Comparison of ENCODE assay signal across 8 cellular contexts in the genomic region with DNA sequence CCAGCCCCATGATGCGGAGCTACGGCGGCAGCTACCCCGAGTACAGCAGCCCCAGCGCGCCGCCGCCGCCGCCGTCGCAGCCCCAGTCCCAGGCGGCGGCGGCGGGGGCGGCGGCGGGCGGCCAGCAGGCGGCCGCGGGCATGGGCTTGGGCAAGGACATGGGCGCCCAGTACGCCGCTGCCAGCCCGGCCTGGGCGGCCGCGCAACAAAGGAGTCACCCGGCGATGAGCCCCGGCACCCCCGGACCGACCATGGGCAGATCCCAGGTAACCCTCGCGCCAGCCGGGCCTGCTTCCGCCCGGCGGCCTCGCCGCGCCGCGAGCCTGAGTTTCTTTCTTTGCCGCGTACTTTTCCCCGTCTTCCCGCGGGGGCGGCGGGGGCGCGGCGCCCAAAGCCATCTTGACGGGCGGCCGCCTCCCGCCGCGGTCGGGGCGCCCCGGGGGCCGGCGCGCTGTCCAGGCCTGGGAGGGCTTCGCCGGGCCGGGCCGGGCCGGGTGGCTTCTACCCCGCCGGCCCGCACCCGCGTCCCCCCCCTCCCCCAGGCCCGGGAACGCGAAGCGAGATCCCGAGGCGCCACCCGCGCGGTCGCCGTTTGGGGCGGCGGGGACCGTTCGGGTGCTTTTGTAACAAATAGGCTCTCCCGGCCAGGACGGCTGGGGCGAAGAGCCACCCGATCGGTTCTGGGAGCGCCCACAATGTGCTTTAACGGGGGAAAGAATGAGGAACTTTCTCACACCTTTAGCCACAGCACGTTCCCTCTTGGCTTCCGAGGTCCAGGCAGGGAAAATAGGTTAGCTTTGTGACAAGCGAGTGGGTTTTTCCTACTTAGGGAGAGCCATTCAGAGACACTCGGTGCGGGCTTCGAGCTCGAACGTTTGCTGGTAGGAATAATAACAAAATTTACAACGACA. TPM values are rescaled to one million over a fixed set of nuclear protein-coding genes. Genes with fewer than 3 reads are reported as not detected.
DNase-seq lines count a peak whose midpoint lies in the region; ATAC-seq, FAIRE-seq and TF ChIP-seq lines count a peak whose summit lies in the region.

No MANE protein-coding gene starts in this region.

- H3K27ac ChIP-seq in KMS-11 (peak overlapping the region; percentile 90), right lobe of liver (peak overlapping the region; percentile 90 to 98 (median 92))

- intact Hi-C loops in activated B cell treated with CpG ODN at 0.5 μM for 24 hours (cut with micrococcal nuclease) (loop anchor here (1.0 to 10.0 kb wide), 10 partner anchors 12 to 1465 kb away; partner anchors contain the start of gene TFB1M), right lobe of liver (cut with DNase I) (loop anchor here (5.0 to 10.0 kb wide), 3 partner anchors 85 to 215 kb away; no protein-coding TSS in a partner anchor)

- ATAC-seq in activated B cell treated with CpG ODN at 0.5 μM for 24 hours (ENCODE audit: low read depth) (peak; percentile 9), right lobe of liver (peak; percentile 27 to 40 (median 32)), GM18873 (IDR thresholded peaks at IDR 0.05; ENCODE audit: low FRiP score, unreplicated experiment) (no peak)

- TF ChIP-seq POLR2A in GM12892 (IDR thresholded peaks at IDR 0.05; ENCODE audit: low read depth, low read length) = no peak
- no peak for TF ChIP-seq POLR2A in right lobe of liver (IDR thresholded peaks at IDR 0.05)

- POLR2A ChIA-PET in activated B cell treated with CpG ODN at 0.5 μM for 24 hours (lab: Charles Lee) = interaction anchor here (0.7 to 5.8 kb wide), 21 partner anchors 9 to 384 kb away, joined by 3 to 155 read pairs (median 7); no protein-coding TSS in a partner anchor

- H3K36me3 ChIP-seq in KMS-11 (ENCODE audit: insufficient read depth) (no peaks in the 10 kb centered on the region), right lobe of liver (no peaks in the 10 kb centered on the region)

- H3K27ac Mint-ChIP-seq in activated B cell treated with CpG ODN at 0.5 μM for 24 hours (peak overlapping the region; percentile 93), chondrocyte (ENCODE audit: unreplicated experiment) (peak overlapping the region; percentile 86)

- FAIRE-seq in GM12892 (lab: Jason Lieb, UNC) = peak; percentile 90

- H3K27me3 ChIP-seq in KMS-11 (ENCODE audit: insufficient read depth, low read depth) = no peaks in the 10 kb centered on the region
- no peaks in the 10 kb centered on the region for H3K27me3 ChIP-seq in right lobe of liver

- TF ChIP-seq CTCF in KMS-11 (conservative IDR thresholded peaks at IDR 0.05; ENCODE audit: low read depth, low read length) (no peak), activated B cell treated with CpG ODN at 0.5 μM for 24 hours (IDR thresholded peaks at IDR 0.05) (no peak), chondrocyte (IDR thresholded peaks at IDR 0.05) (peak; percentile 57), right lobe of liver (IDR thresholded peaks at IDR 0.05) (peak in 1 of 4 donors; percentile 23)

- H3K4me2 ChIP-seq in KMS-11 = peak overlapping the region; percentile 72

- peaks cover 61% of the 10 kb centered on the region for H3K4me1 Mint-ChIP-seq in activated B cell treated with CpG ODN at 0.5 μM for 24 hours
- H3K4me1 Mint-ChIP-seq in chondrocyte (ENCODE audit: low read depth) = peaks cover 64% of the 10 kb centered on the region

- H4K20me1 ChIP-seq in KMS-11 (ENCODE audit: insufficient read depth) = no peaks in the 10 kb centered on the region

- 0% methylated on average over 18 of the region's 109 CpGs for WGBS in right lobe of liver (ENCODE audit: insufficient coverage, low coverage, low lambda C conversion rate, missing lambda C conversion rate)

- H3K9me3 ChIP-seq in right lobe of liver = no peaks in the 10 kb centered on the region

- H3K4me3 ChIP-seq in KMS-11 (IDR thresholded peaks at IDR 0.05; ENCODE audit: insufficient read depth, low read depth, low read length) = no peak overlapping the region
- peak overlapping the region; percentile 53 to 68 (median 60) for H3K4me3 ChIP-seq in right lobe of liver

- CTCF ChIA-PET in activated B cell treated with CpG ODN at 0.5 μM for 24 hours (lab: Charles Lee) = interaction anchor here (0.6 to 2.0 kb wide), 6 partner anchors 12 to 242 kb away, joined by 3 to 5 read pairs (median 4); no protein-coding TSS in a partner anchor

- peak overlapping the region; percentile 90 for H3K9ac ChIP-seq in KMS-11

- DNase-seq in GM12892 (ENCODE audit: insufficient read length) = peak; percentile 22
- peak; percentile 54 for DNase-seq in activated B cell treated with CpG ODN at 0.5 μM for 24 hours
- no peak for DNase-seq in chondrocyte (ENCODE audit: low spot score)
- DNase-seq in right lobe of liver = peak; percentile 63 to 73 (median 67)
- peak; percentile 57 to 63 for DNase-seq in stimulated activated CD4-positive, alpha-beta T cell treated with anti-CD3 and anti-CD28 coated beads, Interleukin-4, amount 100 ng/mL, for 4 hours
- no peak for DNase-seq in DMS153 treated with DMSO at 0.1 percent for 48 hours (lab: John Stamatoyannopoulos, UW; ENCODE audit: unreplicated experiment)

- H3K4me1 ChIP-seq in KMS-11 (ENCODE audit: low read depth, poor library complexity, severe bottlenecking) = peaks cover 40% of the 10 kb centered on the region
- peaks cover 0 to 36% (median 0%) of the 10 kb centered on the region in 4 donors for H3K4me1 ChIP-seq in right lobe of liver

- peaks cover 13% of the 10 kb centered on the region for H3K36me3 Mint-ChIP-seq in activated B cell treated with CpG ODN at 0.5 μM for 24 hours (ENCODE audit: low read depth)
- H3K36me3 Mint-ChIP-seq in chondrocyte (ENCODE audit: low read depth) = no peaks in the 10 kb centered on the region

- no peak overlapping the region for H2AFZ ChIP-seq in KMS-11 (ENCODE audit: low read depth)

- H3K9me3 Mint-ChIP-seq in activated B cell treated with CpG ODN at 0.5 μM for 24 hours = no peaks in the 10 kb centered on the region
- H3K9me3 Mint-ChIP-seq in chondrocyte (ENCODE audit: low read depth) = no peaks in the 10 kb centered on the region

- H3K4me3 Mint-ChIP-seq in activated B cell treated with CpG ODN at 0.5 μM for 24 hours (peak overlapping the region; percentile 92), chondrocyte (ENCODE audit: unreplicated experiment) (peak overlapping the region; percentile 82)

- peaks cover 55% of the 10 kb centered on the region for H3K79me2 ChIP-seq in KMS-11 (ENCODE audit: insufficient read depth, low read depth)

- H3K27me3 Mint-ChIP-seq in activated B cell treated with CpG ODN at 0.5 μM for 24 hours (no peaks in the 10 kb centered on the region), chondrocyte (ENCODE audit: low read depth) (no peaks in the 10 kb centered on the region)

RNA-seq across cellular contexts. Expression of gene ARID1B, which starts 2.3 kb away (rescaled TPM):
- 42.4 TPM for polyA plus RNA-seq in GM12892 (2012; ENCODE audit: missing spikeins)
- total RNA-seq in activated B cell treated with CpG ODN at 0.5 μM for 24 hours (194 and 248 TPM in 2 replicates), chondrocyte (57.8 to 80.3 TPM (median 59.3 TPM) in 3 replicates), right lobe of liver (10 to 100 TPM; 23.2 to 35.3 (median 30.7) TPM)

Comparison
In these comparisons a context has a peak if more than half of its experiments do, and no peak if none do; other contexts are left out.
1. DNase-seq: peak in GM12892 (single experiment), activated B cell treated with CpG ODN at 0.5 μM for 24 hours (single experiment), right lobe of liver (3 of 3) and stimulated activated CD4-positive, alpha-beta T cell treated with anti-CD3 and anti-CD28 coated beads, Interleukin-4, amount 100 ng/mL, for 4 hours (2 of 2); none in chondrocyte (single experiment) and DMS153 treated with DMSO at 0.1 percent for 48 hours (single experiment).